ENCODE assay signal across 14 cellular contexts in genomic region chr17:31248986-31249385, GRCh38. TPM values are rescaled to one million over a fixed set of nuclear protein-coding genes. Genes with fewer than 3 reads are reported as not detected.
A peak's percentile ranks its signal among the peaks of the same experiment; 100 is the strongest.
DNase-seq lines count a peak whose midpoint lies in the region; TF ChIP-seq lines count a peak whose summit lies in the region.
"Had no signal": no experiment of that assay in that cellular context is flagged by ENCODE, and none has a peak within 500 bp of the region (broad histone marks: within the 10 kb centered on the region; RNA-seq: fewer than 3 reads in every experiment).

No MANE protein-coding gene starts in this region.

- H3K4me3 Mint-ChIP-seq in mesothelial cell of epicardium = no peak overlapping the region
- H3K4me3 Mint-ChIP-seq: activated CD8-positive, alpha-beta T cell treated with anti-CD3 and anti-CD28 coated beads for 36 hours had no signal

- in situ Hi-C loops in Caki2 (cut with HindIII; ENCODE audit: low pct_unique_long_range_greater_than_20kb, low sequenced_read_pairs) = no loop called here

- peak overlapping the region; percentile 76 for H3K27ac ChIP-seq in cingulate gyrus (ENCODE audit: low read depth, low read length)

- no peak for TF ChIP-seq CTCF in mesothelial cell of epicardium (IDR thresholded peaks at IDR 0.05; ENCODE audit: unreplicated experiment)

- H3K9me3 Mint-ChIP-seq in mesothelial cell of epicardium = no peaks in the 10 kb centered on the region
- H3K9me3 Mint-ChIP-seq: activated CD8-positive, alpha-beta T cell treated with anti-CD3 and anti-CD28 coated beads for 36 hours had no signal

- H3K4me1 Mint-ChIP-seq in mesothelial cell of epicardium = peaks cover 6% of the 10 kb centered on the region

- DNase-seq in Caki2 (ENCODE audit: low read depth) = peak; percentile 55
- peak; percentile 24 for DNase-seq in RKO (ENCODE audit: low spot score)
- no peak for DNase-seq in mesothelial cell of epicardium (ENCODE audit: low spot score in 2 of 2, unreplicated experiment in 2 of 2)
- DNase-seq in germinal center (ENCODE audit: low spot score) = no peak
- no peak for DNase-seq in globus pallidus (ENCODE audit: low spot score)
- DNase-seq in NCI-H2227 (lab: John Stamatoyannopoulos, UW; ENCODE audit: unreplicated experiment) = no peak
- DNase-seq in NCI-H446 treated with DMSO at 0.1 percent for 48 hours (lab: John Stamatoyannopoulos, UW) = no peak
- DNase-seq: activated CD8-positive, alpha-beta T cell treated with anti-CD3 and anti-CD28 coated beads for 36 hours; activated effector memory CD4-positive, alpha-beta T cell treated with Interleukin-2 at 50 U/mL for 16 hours; NCI-H1092 treated with DMSO at 0.1 percent for 48 hours; NCI-H524 treated with DMSO at 0.1 percent for 48 hours; right cardiac atrium; stimulated activated naive CD8-positive, alpha-beta T cell treated with anti-CD3 and anti-CD28 coated beads, Interleukin-15, Interleukin-2, amounts not matched to agents 100 U/mL and 50 U/mL, for 24 hours had no signal

- H3K27ac Mint-ChIP-seq in mesothelial cell of epicardium = peak overlapping the region; percentile 34
- H3K27ac Mint-ChIP-seq: activated CD8-positive, alpha-beta T cell treated with anti-CD3 and anti-CD28 coated beads for 36 hours had no signal

- H3K36me3 Mint-ChIP-seq in mesothelial cell of epicardium = peaks cover 27% of the 10 kb centered on the region

- no peaks in the 10 kb centered on the region for H3K27me3 Mint-ChIP-seq in mesothelial cell of epicardium (ENCODE audit: low read depth)
- H3K27me3 Mint-ChIP-seq: activated CD8-positive, alpha-beta T cell treated with anti-CD3 and anti-CD28 coated beads for 36 hours had no signal

RNA-seq across cellular contexts. Expression of gene OMG, which starts 48.1 kb away (rescaled TPM):
- total RNA-seq in Caki2 (2014; rRNA removed; shearing (Covaris generic); ENCODE audit: low replicate concordance) = not detected in 2 replicates
- total RNA-seq in mesothelial cell of epicardium = not detected in 3 replicates
- total RNA-seq: right cardiac atrium had no signal

Comparison
In these comparisons a context has a peak if more than half of its experiments do, and no peak if none do; other contexts are left out.
1. DNase-seq: peak in Caki2 (single experiment) and RKO (single experiment); none in mesothelial cell of epicardium (0 of 2), germinal center (single experiment), globus pallidus (single experiment), NCI-H2227 (single experiment) and NCI-H446 treated with DMSO at 0.1 percent for 48 hours (single experiment).